Comparison of ENCODE assay signal across 23 cellular contexts in the genomic region with DNA sequence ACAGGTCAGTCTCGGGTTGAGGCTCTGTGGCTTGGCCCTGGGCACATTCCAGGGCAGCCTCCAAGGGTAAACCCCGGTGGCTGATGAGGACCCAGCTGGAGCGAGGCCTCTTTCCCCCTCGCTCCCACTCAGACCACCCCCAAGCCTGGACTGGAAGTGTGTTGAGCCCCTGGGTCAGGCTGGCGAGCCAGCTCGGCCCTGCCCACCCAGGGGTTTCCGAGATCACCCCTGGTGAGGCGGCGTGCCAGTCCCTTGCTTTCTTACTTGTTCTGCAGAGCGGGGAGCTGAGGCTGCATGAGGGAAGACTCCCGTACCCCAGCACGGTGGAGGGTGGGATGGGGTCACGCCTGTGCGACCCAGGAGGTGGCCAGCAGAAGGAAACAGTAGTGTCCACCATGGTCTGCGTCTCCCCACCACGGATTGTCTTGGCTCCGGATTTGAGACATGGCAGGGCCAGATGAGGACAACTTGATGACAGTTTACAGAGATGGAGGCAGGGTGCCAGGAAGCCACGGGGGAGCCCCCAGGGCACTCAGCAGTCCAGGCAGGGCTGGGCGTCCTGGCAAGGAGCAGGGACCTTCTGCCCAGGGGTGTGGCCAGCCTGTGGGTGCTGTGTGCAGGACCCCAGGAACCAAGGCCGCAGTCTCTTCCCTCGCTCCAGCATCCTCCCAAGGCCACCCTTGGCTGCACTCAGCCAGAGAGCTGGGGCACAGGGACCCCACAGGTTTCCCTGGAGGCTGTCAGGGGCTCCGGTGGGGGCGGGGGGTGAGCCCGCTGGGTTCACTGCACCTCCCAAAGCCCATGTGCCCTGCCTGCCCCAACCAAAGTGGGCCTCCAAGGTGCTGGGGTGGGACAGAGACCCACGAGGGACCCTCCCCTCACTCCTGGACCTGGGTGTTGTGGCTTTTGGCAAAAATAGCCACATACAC. TPM values are rescaled to one million over a fixed set of nuclear protein-coding genes. Genes with fewer than 3 reads are reported as not detected.
DNase-seq lines count a peak whose midpoint lies in the region; ATAC-seq, FAIRE-seq and TF ChIP-seq lines count a peak whose summit lies in the region.
"Had no signal": no experiment of that assay in that cellular context is flagged by ENCODE, and none has a peak within 500 bp of the region (broad histone marks: within the 10 kb centered on the region; RNA-seq: fewer than 3 reads in every experiment).

No MANE protein-coding gene starts in this region.

- H4K8ac ChIP-seq in IMR-90 (ENCODE audit: low read depth in 2 of 2, low read length in 2 of 2) (no peak overlapping the region), H1 (ENCODE audit: extremely low read depth, insufficient read depth, low read length) (no peak overlapping the region)

- peaks cover 9% of the 10 kb centered on the region for H3K4me1 ChIP-seq in IMR-90 (ENCODE audit: control insufficient read depth, insufficient read depth, low read length)
- H3K4me1 ChIP-seq in H1 (replicated peaks in 1 of 4; ENCODE audit: control insufficient read depth in 3 of 4, insufficient read depth in 4 of 4, low read length in 3 of 4): peaks cover 0 to 8% (median 7%) of the 10 kb centered on the region in 4 experiments; a peak in 5 of 7 replicates
- peaks cover 11% of the 10 kb centered on the region for H3K4me1 ChIP-seq in neural progenitor cell
- 0 out of 2 replicates have a peak, but pooled peaks cover 4% of the 10 kb centered on the region for H3K4me1 ChIP-seq in HAP-1
- H3K4me1 ChIP-seq in vagina: peaks cover 29% of the 10 kb centered on the region
- H3K4me1 ChIP-seq: BE2C had no signal

- H3K36me3 ChIP-seq in IMR-90 (ENCODE audit: control insufficient read depth, insufficient read depth, low read length) (no peaks in the 10 kb centered on the region), H1 (ENCODE audit: control insufficient read depth in 2 of 4, insufficient read depth in 4 of 4, low read length in 3 of 4) (no peaks in the 10 kb centered on the region), neural progenitor cell (no peaks in the 10 kb centered on the region), HAP-1 (replicated peaks) (no peaks in the 10 kb centered on the region), vagina (no peaks in the 10 kb centered on the region)
- H3K36me3 ChIP-seq: BE2C had no signal

- TF ChIP-seq EP300 in H1 (IDR thresholded peaks at IDR 0.05; ENCODE audit: borderline replicate concordance in 1 of 2, low read depth in 2 of 2, low read length in 2 of 2): no peak

- ATAC-seq in Right ventricle myocardium inferior (peak; percentile 18), IMR-90 (ENCODE audit: low read depth) (no peak)
- ATAC-seq: HCT116 had no signal

- no peak for DNase-seq in Right ventricle myocardium inferior (ENCODE audit: missing footprints)
- DNase-seq in cardiac septum (ENCODE audit: low spot score): no peak
- DNase-seq in IMR-90: no peak
- no peak for DNase-seq in H1 (ENCODE audit: low read depth in 1 of 2, low spot score in 2 of 2)
- no peak for DNase-seq in neural progenitor cell (ENCODE audit: low spot score)
- no peak for DNase-seq in HAP-1 (ENCODE audit: low spot score in 2 of 2)
- no peak for DNase-seq in SHP77 (lab: John Stamatoyannopoulos, UW)
- DNase-seq in vagina (ENCODE audit: extremely low spot score in 2 of 2): no peak
- DNase-seq: BE2C; C1 segment of cervical spinal cord; CD4-positive, CD25-positive, alpha-beta regulatory T cell; CD8-positive, alpha-beta memory T cell; COR-L47; DMS 273 treated with DMSO at 0.1 percent for 48 hours; DMS79; GDM1; GM23248; HFFc6 had no signal

- peak overlapping the region; percentile 11 for H2AFZ ChIP-seq in IMR-90 (replicated peaks; ENCODE audit: low read length, poor library complexity)
- H2AFZ ChIP-seq in H1 (ENCODE audit: low read length): no peak overlapping the region
- H2AFZ ChIP-seq in neural progenitor cell (replicated peaks): no peak overlapping the region
- H2AFZ ChIP-seq: GM23248 had no signal

- H3K79me1 ChIP-seq in IMR-90 (ENCODE audit: low read depth in 1 of 2, low read length in 2 of 2) (no peaks in the 10 kb centered on the region), H1 (ENCODE audit: low read depth, low read length) (no peaks in the 10 kb centered on the region)

- in situ Hi-C loops in IMR-90 (cut with MboI; ENCODE audit: low sequenced_read_pairs) (no loop called here), HAP-1 (cut with MboI; ENCODE audit: low sequenced_read_pairs) (no loop called here)

- peaks cover under 1% of the 10 kb centered on the region for H3F3A ChIP-seq in neural progenitor cell (ENCODE audit: low read depth)

- H3K9ac ChIP-seq in IMR-90 (ENCODE audit: low read depth, low read length) (no peak overlapping the region), H1 (replicated peaks in 1 of 4; ENCODE audit: extremely low read depth in 1 of 4, low read depth in 3 of 4, low read length in 3 of 4) (no peak overlapping the region), neural progenitor cell (no peak overlapping the region)
- H3K9ac ChIP-seq: GM23248 had no signal

- no peak for TF ChIP-seq POLR2A in IMR-90 (IDR thresholded peaks at IDR 0.05; ENCODE audit: low read depth, low read length)
- TF ChIP-seq POLR2A in H1 (IDR thresholded peaks at IDR 0.05; ENCODE audit: control extremely low read depth in 1 of 2, low read depth in 2 of 2, low read length in 2 of 2): no peak
- no peak for TF ChIP-seq POLR2A in vagina (IDR thresholded peaks at IDR 0.05)

- H2BK12ac ChIP-seq in H1 (ENCODE audit: low read depth, low read length): no peak overlapping the region

- no peak for FAIRE-seq in H1 (lab: Jason Lieb, UNC)
- FAIRE-seq: GM12892, GM18507, H54 had no signal

- H3K4me2 ChIP-seq in IMR-90 (ENCODE audit: low read depth, low read length): no peak overlapping the region
- H3K4me2 ChIP-seq in H1 (ENCODE audit: insufficient read depth in 1 of 2, low read depth in 2 of 2, low read length in 2 of 2): no peak overlapping the region
- no peak overlapping the region for H3K4me2 ChIP-seq in neural progenitor cell

- H3K9me3 Mint-ChIP-seq in neural progenitor cell: peaks cover 9% of the 10 kb centered on the region

- no peak overlapping the region for H2BK5ac ChIP-seq in IMR-90 (ENCODE audit: low read depth, low read length, poor library complexity, severe bottlenecking)
- no peak overlapping the region for H2BK5ac ChIP-seq in H1 (ENCODE audit: low read depth, low read length)

- H2BK15ac ChIP-seq in IMR-90 (ENCODE audit: low read depth, low read length) (no peak overlapping the region), H1 (ENCODE audit: low read length) (no peak overlapping the region)

- H3K4me3 Mint-ChIP-seq in neural progenitor cell: no peak overlapping the region
- H3K4me3 Mint-ChIP-seq: CD4-positive, CD25-positive, alpha-beta regulatory T cell; HFFc6 had no signal

- no peaks in the 10 kb centered on the region for H3K9me1 ChIP-seq in IMR-90 (ENCODE audit: insufficient read depth, low read length)

- H3K79me2 ChIP-seq in H1 (ENCODE audit: control insufficient read depth in 1 of 2, insufficient read depth in 2 of 2, low read length in 2 of 2): no peaks in the 10 kb centered on the region
- no peaks in the 10 kb centered on the region for H3K79me2 ChIP-seq in neural progenitor cell (ENCODE audit: low read depth)

- dilution Hi-C loops in IMR-90 (cut with HindIII; ENCODE audit: low sequenced_read_pairs, unreplicated experiment): no loop called here

- H4K20me1 ChIP-seq in IMR-90 (ENCODE audit: insufficient read depth, low read length): no peaks in the 10 kb centered on the region; the same call in 1 of the 2 replicates
- peaks cover 2 to 17% of the 10 kb centered on the region in 2 experiments for H4K20me1 ChIP-seq in H1 (replicated peaks in 1 of 2; ENCODE audit: control insufficient read depth in 1 of 2, insufficient read depth in 2 of 2, low read length in 2 of 2)
- peaks cover 29% of the 10 kb centered on the region for H4K20me1 ChIP-seq in neural progenitor cell (ENCODE audit: low read depth)

- peaks cover 63% of the 10 kb centered on the region for H3K27me3 Mint-ChIP-seq in neural progenitor cell (ENCODE audit: insufficient read depth, low read depth)

- peaks cover 63% of the 10 kb centered on the region for H3K27me3 ChIP-seq in IMR-90 (ENCODE audit: control insufficient read depth, insufficient read depth, low read length)
- H3K27me3 ChIP-seq in H1 (replicated peaks in 1 of 4; ENCODE audit: control insufficient read depth in 3 of 4, extremely low read depth in 1 of 4, insufficient read depth in 3 of 4, low read length in 3 of 4): peaks cover 47 to 91% (median 86%) of the 10 kb centered on the region in 4 experiments
- H3K27me3 ChIP-seq in neural progenitor cell: peaks cover 98% of the 10 kb centered on the region
- H3K27me3 ChIP-seq in HAP-1 (ENCODE audit: low read depth): peaks cover 24% of the 10 kb centered on the region
- H3K27me3 ChIP-seq in vagina: peaks cover 21% of the 10 kb centered on the region

- peaks cover 7% of the 10 kb centered on the region for H3K4me1 Mint-ChIP-seq in neural progenitor cell

- H3K9me3 ChIP-seq in IMR-90 (ENCODE audit: control insufficient read depth, insufficient read depth, low read length) (peaks cover 3% of the 10 kb centered on the region), H1 (ENCODE audit: insufficient read depth in 2 of 2, low read depth in 1 of 2, low read length in 1 of 2) (no peaks in the 10 kb centered on the region), neural progenitor cell (ENCODE audit: low read depth) (no peaks in the 10 kb centered on the region), HAP-1 (0 out of 2 replicates have a peak, but pooled peaks cover 4% of the 10 kb centered on the region), vagina (no peaks in the 10 kb centered on the region)
- H3K9me3 ChIP-seq: BE2C had no signal

- TF ChIP-seq CTCF in IMR-90 (conservative IDR thresholded peaks at IDR 0.05; ENCODE audit: low read depth, low read length) (no peak), H1 (IDR thresholded peaks at IDR 0.05; ENCODE audit: control extremely low read depth in 1 of 3, insufficient read depth in 1 of 3, low read depth in 1 of 3, low read length in 3 of 3) (no peak), neural progenitor cell (IDR thresholded peaks at IDR 0.05) (no peak), vagina (IDR thresholded peaks at IDR 0.05) (no peak)

- no TSS peak for BruUV-seq in IMR-90 (replicated peaks; lab: Mats Ljungman, UMichigan)

- H2BK20ac ChIP-seq in IMR-90 (ENCODE audit: low read depth, low read length): no peak overlapping the region
- no peak overlapping the region for H2BK20ac ChIP-seq in H1 (ENCODE audit: low read length)

- H2AK5ac ChIP-seq in IMR-90 (ENCODE audit: low read depth, low read length) (no peak overlapping the region), H1 (ENCODE audit: low read depth, low read length) (0 out of 2 replicates have a peak overlapping the region, but pooled peaks have one; percentile 82)

- H3K14ac ChIP-seq in IMR-90 (replicated peaks; ENCODE audit: low read depth, low read length) (no peak overlapping the region), H1 (ENCODE audit: insufficient read length) (no peak overlapping the region)

- H3K23ac ChIP-seq in IMR-90 (ENCODE audit: low read depth, low read length): no peak overlapping the region
- no peak overlapping the region for H3K23ac ChIP-seq in H1 (ENCODE audit: insufficient read length)

- H4K5ac ChIP-seq in IMR-90 (ENCODE audit: low read depth, low read length): no peak overlapping the region
- no peak overlapping the region for H4K5ac ChIP-seq in H1 (ENCODE audit: insufficient read length, low read depth, low read length)

- H2AK9ac ChIP-seq in IMR-90 (replicated peaks; ENCODE audit: low read depth, low read length, poor library complexity): no peak overlapping the region

- H4K91ac ChIP-seq in IMR-90 (ENCODE audit: insufficient read depth, low read depth, low read length) (no peak overlapping the region), H1 (replicated peaks; ENCODE audit: insufficient read length, low read length) (no peak overlapping the region)

- CTCF ChIA-PET in IMR-90 (lab: Yijun Ruan, JAX): no interaction called here
- CTCF ChIA-PET in H1 (lab: Charles Lee; ENCODE audit: partially characterized antibody): interaction anchor here (0.5 to 0.7 kb wide), 2 partner anchors 218 to 905 kb away, joined by 4 to 7 read pairs; no protein-coding TSS in a partner anchor

- no peak overlapping the region for H3K4me3 ChIP-seq in IMR-90 (ENCODE audit: insufficient read depth, low read depth, low read length)
- no peak overlapping the region for H3K4me3 ChIP-seq in H1 (ENCODE audit: extremely low read depth in 1 of 4, insufficient read depth in 2 of 4, low read depth in 3 of 4, low read length in 4 of 4)
- no peak overlapping the region for H3K4me3 ChIP-seq in neural progenitor cell
- H3K4me3 ChIP-seq in HAP-1: no peak overlapping the region
- H3K4me3 ChIP-seq in vagina: no peak overlapping the region
- H3K4me3 ChIP-seq: GM23248 had no signal

- H3K36me3 Mint-ChIP-seq in neural progenitor cell: peaks cover 2% of the 10 kb centered on the region
- H3K36me3 Mint-ChIP-seq: CD4-positive, CD25-positive, alpha-beta regulatory T cell; CD8-positive, alpha-beta memory T cell had no signal

- intact Hi-C loops in Right ventricle myocardium inferior (cut with DNase I): no loop called here
- intact Hi-C loops in cardiac septum (cut with DNase I): loop anchor here (5.0 kb wide), 1 partner anchor 342 kb away; a partner anchor contains a TSS
- intact Hi-C loops in IMR-90 (cut with micrococcal nuclease): no loop called here
- intact Hi-C loops in vagina (cut with DNase I): no loop called here

- H3K4ac ChIP-seq in IMR-90 (ENCODE audit: low read depth, low read length) (no peak overlapping the region), H1 (replicated peaks; ENCODE audit: insufficient read length, low read depth, low read length) (no peak overlapping the region)

- H2BK120ac ChIP-seq in IMR-90 (ENCODE audit: low read depth, low read length) (no peak overlapping the region), H1 (replicated peaks; ENCODE audit: low read depth, low read length) (no peak overlapping the region)

- no peak overlapping the region for H3K18ac ChIP-seq in IMR-90 (ENCODE audit: low read depth, low read length)
- no peak overlapping the region for H3K18ac ChIP-seq in H1 (ENCODE audit: extremely low read depth, low read length)

- POLR2A ChIA-PET in IMR-90 (lab: Charles Lee; ENCODE audit: unreplicated experiment) (interaction anchor here (0.6 kb wide), 1 partner anchor 18 kb away, joined by 3 read pairs; a partner anchor contains a TSS), H1 (lab: Charles Lee; ENCODE audit: partially characterized antibody) (no interaction called here)

- peak overlapping the region; percentile 78 for H3K27ac Mint-ChIP-seq in neural progenitor cell
- H3K27ac Mint-ChIP-seq: CD4-positive, CD25-positive, alpha-beta regulatory T cell; CD8-positive, alpha-beta memory T cell; HFFc6 had no signal

- WGBS in IMR-90 (ENCODE audit: extremely low coverage in 2 of 2, insufficient read length in 1 of 2), 2 experiments: 70% methylated on average over 8 of the region's 25 CpGs; no CpG with 5 or more reads in 1 of the 2 experiments
- 87% methylated on average over 22 of the region's 25 CpGs; no CpG with 5 or more reads in 1 of the 2 experiments for WGBS in H1 (ENCODE audit: extremely low coverage in 1 of 2, insufficient coverage in 1 of 2, insufficient read length in 1 of 2, insufficient replicate concordance in 2 of 2, low coverage in 1 of 2, low lambda C conversion rate in 2 of 2, missing lambda C conversion rate in 1 of 2), 2 experiments

- no peak for TF ChIP-seq RAD21 in IMR-90 (IDR thresholded peaks at IDR 0.05; ENCODE audit: low read length)
- no peak for TF ChIP-seq RAD21 in H1 (IDR thresholded peaks at IDR 0.05 in 1 of 2, conservative IDR thresholded peaks at IDR 0.05 in 1 of 2; ENCODE audit: low read depth in 2 of 2, low read length in 2 of 2)

- H3K56ac ChIP-seq in IMR-90 (ENCODE audit: extremely low read depth, insufficient read depth, low read length) (no peak overlapping the region), H1 (replicated peaks; ENCODE audit: insufficient read length, low read depth, low read length) (no peak overlapping the region)

- H3K27ac ChIP-seq in IMR-90 (ENCODE audit: insufficient read depth, low read length): no peak overlapping the region
- H3K27ac ChIP-seq in H1 (ENCODE audit: low read depth, low read length): no peak overlapping the region
- no peak overlapping the region for H3K27ac ChIP-seq in neural progenitor cell
- no peak overlapping the region for H3K27ac ChIP-seq in vagina
- H3K27ac ChIP-seq: GM23248, HL-60 had no signal

- peaks cover 15% of the 10 kb centered on the region; the same call in 1 of the 2 replicates for H3K23me2 ChIP-seq in H1 (ENCODE audit: low read depth, low read length)

RNA-seq across cellular contexts. Expression of a gene that starts 6.6 kb away (rescaled TPM):
- total RNA-seq in Right ventricle myocardium inferior (21.0 TPM), cardiac septum (28.1 TPM), IMR-90 (2012; rRNA removed) (43.3 and 49.3 TPM in 2 replicates), neural progenitor cell (ENCODE audit: low replicate concordance) (9.6 and 27.4 TPM in 2 replicates), vagina (20.9 TPM)
- polyA plus RNA-seq in IMR-90 (2012; rRNA removed) (78.8 and 87.3 TPM in 2 replicates), H1 (2011; rRNA removed) (34.6 and 38.9 TPM in 2 replicates)
- polyA plus RNA-seq in IMR-90 (2012; cell fraction: cytosol; rRNA removed): 35.7 and 111 TPM in 2 replicates
- polyA plus RNA-seq in IMR-90 (2012; cell fraction: nucleus; rRNA removed; ENCODE audit: low replicate concordance): 65.7 and 165 TPM in 2 replicates
- total RNA-seq in H1 (2021; fragmentation: NEBNext Ultra II Directional; extraction: Animal tissue kit (Norgen Biotek cat#: 25700)): 18.8 and 18.9 TPM in 2 replicates
- polyA plus RNA-seq in H1 (2011; cell fraction: cytosol; rRNA removed): 27.7 TPM
- 30.1 TPM for polyA plus RNA-seq in H1 (2011; cell fraction: nucleus; rRNA removed)
- polyA plus RNA-seq in H1 (2012, experiment 1 of 2): 12.6 to 21.8 TPM (median 19.7 TPM) in 4 replicates
- polyA plus RNA-seq in H1 (2012, experiment 2 of 2): 15.6 TPM
- polyA plus RNA-seq in H1 (2013, experiment 1 of 2): 21.1 TPM
- 22.9 TPM for polyA plus RNA-seq in H1 (2013, experiment 2 of 2)
- polyA minus RNA-seq in H1 (2011; rRNA and poly(A)+ RNA removed): 72.8 and 101 TPM in 2 replicates
- 20.7 TPM for polyA minus RNA-seq in H1 (2011; cell fraction: cytosol; rRNA and poly(A)+ RNA removed)
- polyA minus RNA-seq in H1 (2011; cell fraction: nucleus; rRNA and poly(A)+ RNA removed): 22.0 TPM

RNA-seq across cellular contexts. Expression of a gene that starts 11.6 kb away (rescaled TPM):
- not detected for total RNA-seq in Right ventricle myocardium inferior
- total RNA-seq in cardiac septum: 0.22 TPM
- total RNA-seq in IMR-90 (2012; rRNA removed): not detected in 2 replicates
- polyA plus RNA-seq in IMR-90 (2012; rRNA removed): 0.09 and 0.13 TPM in 2 replicates
- 0.03 and 0.05 TPM in 2 replicates for polyA plus RNA-seq in IMR-90 (2012; cell fraction: cytosol; rRNA removed)
- 0.24 and 0.40 TPM in 2 replicates for polyA plus RNA-seq in IMR-90 (2012; cell fraction: nucleus; rRNA removed; ENCODE audit: low replicate concordance)
- not detected in 2 replicates for total RNA-seq in H1 (2021; fragmentation: NEBNext Ultra II Directional; extraction: Animal tissue kit (Norgen Biotek cat#: 25700))
- 0.11 and 0.14 TPM in 2 replicates for polyA plus RNA-seq in H1 (2011; rRNA removed)
- polyA plus RNA-seq in H1 (2011; cell fraction: cytosol; rRNA removed): 0.10 TPM
- 0.57 TPM for polyA plus RNA-seq in H1 (2011; cell fraction: nucleus; rRNA removed)
- 0.20 to 0.67 TPM (median 0.33 TPM) in 4 replicates for polyA plus RNA-seq in H1 (2012, experiment 1 of 2)
- polyA plus RNA-seq in H1 (2012, experiment 2 of 2): 0.08 TPM
- 0.14 TPM for polyA plus RNA-seq in H1 (2013, experiment 1 of 2)
- polyA plus RNA-seq in H1 (2013, experiment 2 of 2): 0.06 TPM
- 0.07 and 0.09 TPM in 2 replicates for polyA minus RNA-seq in H1 (2011; rRNA and poly(A)+ RNA removed)
- polyA minus RNA-seq in H1 (2011; cell fraction: cytosol; rRNA and poly(A)+ RNA removed): not detected
- polyA minus RNA-seq in H1 (2011; cell fraction: nucleus; rRNA and poly(A)+ RNA removed): 0.20 TPM
- total RNA-seq in neural progenitor cell (ENCODE audit: low replicate concordance): 0.19 TPM in 1 of 2 replicates, not detected in the other
- 2.9 TPM for total RNA-seq in vagina
- total RNA-seq: CD8-positive, alpha-beta memory T cell had no signal

RNA-seq across cellular contexts. Expression of a gene that starts 18.0 kb away (rescaled TPM):
- 8.6 TPM for total RNA-seq in Right ventricle myocardium inferior
- total RNA-seq in cardiac septum: 12.9 TPM
- 0.72 and 1.7 TPM in 2 replicates for total RNA-seq in IMR-90 (2012; rRNA removed)
- polyA plus RNA-seq in IMR-90 (2012; rRNA removed): 12.5 and 16.7 TPM in 2 replicates
- 6.3 and 14.8 TPM in 2 replicates for polyA plus RNA-seq in IMR-90 (2012; cell fraction: cytosol; rRNA removed)
- 119 and 328 TPM in 2 replicates for polyA plus RNA-seq in IMR-90 (2012; cell fraction: nucleus; rRNA removed; ENCODE audit: low replicate concordance)
- total RNA-seq in H1 (2021; fragmentation: NEBNext Ultra II Directional; extraction: Animal tissue kit (Norgen Biotek cat#: 25700)): 4.8 and 6.5 TPM in 2 replicates
- polyA plus RNA-seq in H1 (2011; rRNA removed): 2.8 and 5.8 TPM in 2 replicates
- polyA plus RNA-seq in H1 (2011; cell fraction: cytosol; rRNA removed): 3.5 TPM
- polyA plus RNA-seq in H1 (2011; cell fraction: nucleus; rRNA removed): 30.1 TPM
- 1.3 to 4.4 TPM (median 2.7 TPM) in 4 replicates for polyA plus RNA-seq in H1 (2012, experiment 1 of 2)
- 1.2 TPM for polyA plus RNA-seq in H1 (2012, experiment 2 of 2)
- polyA plus RNA-seq in H1 (2013, experiment 1 of 2): 2.0 TPM
- 2.1 TPM for polyA plus RNA-seq in H1 (2013, experiment 2 of 2)
- 0.93 and 1.1 TPM in 2 replicates for polyA minus RNA-seq in H1 (2011; rRNA and poly(A)+ RNA removed)
- 2.7 TPM for polyA minus RNA-seq in H1 (2011; cell fraction: cytosol; rRNA and poly(A)+ RNA removed)
- 8.1 TPM for polyA minus RNA-seq in H1 (2011; cell fraction: nucleus; rRNA and poly(A)+ RNA removed)
- 0.47 and 10.7 TPM in 2 replicates for total RNA-seq in neural progenitor cell (ENCODE audit: low replicate concordance)
- 28.0 TPM for total RNA-seq in vagina

RNA-seq across cellular contexts. Expression of a gene that starts 31.5 kb away (rescaled TPM):
- total RNA-seq in Right ventricle myocardium inferior (3.8 TPM), cardiac septum (5.2 TPM), IMR-90 (2012; rRNA removed) (4.3 and 4.4 TPM in 2 replicates), neural progenitor cell (ENCODE audit: low replicate concordance) (5.1 and 16.0 TPM in 2 replicates), vagina (16.2 TPM)
- polyA plus RNA-seq in IMR-90 (2012; rRNA removed) (15.6 and 17.4 TPM in 2 replicates), H1 (2011; rRNA removed) (7.3 and 14.5 TPM in 2 replicates)
- polyA plus RNA-seq in IMR-90 (2012; cell fraction: cytosol; rRNA removed): 10.0 and 14.6 TPM in 2 replicates
- polyA plus RNA-seq in IMR-90 (2012; cell fraction: nucleus; rRNA removed; ENCODE audit: low replicate concordance): 58.0 and 149 TPM in 2 replicates
- total RNA-seq in H1 (2021; fragmentation: NEBNext Ultra II Directional; extraction: Animal tissue kit (Norgen Biotek cat#: 25700)): 9.3 and 9.7 TPM in 2 replicates
- 11.1 TPM for polyA plus RNA-seq in H1 (2011; cell fraction: cytosol; rRNA removed)
- 97.1 TPM for polyA plus RNA-seq in H1 (2011; cell fraction: nucleus; rRNA removed)
- 6.3 to 10.5 TPM (median 9.8 TPM) in 4 replicates for polyA plus RNA-seq in H1 (2012, experiment 1 of 2)
- 5.8 TPM for polyA plus RNA-seq in H1 (2012, experiment 2 of 2)
- polyA plus RNA-seq in H1 (2013, experiment 1 of 2): 5.9 TPM
- 5.2 TPM for polyA plus RNA-seq in H1 (2013, experiment 2 of 2)
- polyA minus RNA-seq in H1 (2011; rRNA and poly(A)+ RNA removed): 3.4 and 6.0 TPM in 2 replicates
- polyA minus RNA-seq in H1 (2011; cell fraction: cytosol; rRNA and poly(A)+ RNA removed): 10.1 TPM
- 13.6 TPM for polyA minus RNA-seq in H1 (2011; cell fraction: nucleus; rRNA and poly(A)+ RNA removed)
